Comparison of ENCODE assay signal across 18 cellular contexts in genomic region chr14:31232081-31232480, GRCh38.
"Had no signal": no experiment of that assay in that cellular context is flagged by ENCODE, and none has a peak within 500 bp of the region (broad histone marks: within the 10 kb centered on the region; RNA-seq: fewer than 3 reads in every experiment).

No MANE protein-coding gene starts in this region.

- H3K9me3 ChIP-seq: body of pancreas, suprapubic skin had no signal

- H3K4me3 ChIP-seq: body of pancreas, coronary artery, lung, suprapubic skin had no signal

- H3K36me3 ChIP-seq: suprapubic skin had no signal

- H3K27me3 ChIP-seq: body of pancreas, suprapubic skin had no signal

- ATAC-seq: activated CD8-positive, alpha-beta memory T cell treated with anti-CD3 and anti-CD28 coated beads, Interleukin-2, amount 10 ng/mL, durations not matched to agents 7 days and 5 days; body of pancreas; SK-N-SH treated with all-trans-retinoic acid at 6 μM for 48 hours; T-cell had no signal

- H3K27ac ChIP-seq: body of pancreas, coronary artery, suprapubic skin had no signal

- DNase-seq: activated B cell treated with CpG ODN at 0.5 μM for 24 hours; activated CD4-positive, alpha-beta memory T cell treated with anti-CD3 and anti-CD28 coated beads, Interleukin-2, amount 10 ng/mL, durations not matched to agents 7 days and 5 days; activated CD4-positive, alpha-beta T cell treated with anti-CD3 and anti-CD28 coated beads for 4 hours; activated CD8-positive, alpha-beta memory T cell treated with anti-CD3 and anti-CD28 coated beads, Interleukin-2, amount 10 ng/mL, durations not matched to agents 7 days and 5 days; activated naive CD4-positive, alpha-beta T cell treated with Interleukin-2 at 50 U/mL for 16 hours; activated naive CD8-positive, alpha-beta T cell treated with anti-CD3 and anti-CD28 coated beads, Interleukin-2, amount 10 ng/mL, durations not matched to agents 7 days and 5 days; activated T-cell treated with anti-CD3 and anti-CD28 coated beads, Interleukin-2, amount 50 U/mL, for 24 hours; body of pancreas; caudate nucleus; midbrain; naive B cell; stimulated activated CD4-positive, alpha-beta T cell treated with anti-CD3 and anti-CD28 coated beads, Interleukin-2, amount 100 ng/mL, for 48 hours; T-cell had no signal

- FAIRE-seq: endometrium had no signal
